1 cellular context compared by ENCODE assay signal in the genomic region with DNA sequence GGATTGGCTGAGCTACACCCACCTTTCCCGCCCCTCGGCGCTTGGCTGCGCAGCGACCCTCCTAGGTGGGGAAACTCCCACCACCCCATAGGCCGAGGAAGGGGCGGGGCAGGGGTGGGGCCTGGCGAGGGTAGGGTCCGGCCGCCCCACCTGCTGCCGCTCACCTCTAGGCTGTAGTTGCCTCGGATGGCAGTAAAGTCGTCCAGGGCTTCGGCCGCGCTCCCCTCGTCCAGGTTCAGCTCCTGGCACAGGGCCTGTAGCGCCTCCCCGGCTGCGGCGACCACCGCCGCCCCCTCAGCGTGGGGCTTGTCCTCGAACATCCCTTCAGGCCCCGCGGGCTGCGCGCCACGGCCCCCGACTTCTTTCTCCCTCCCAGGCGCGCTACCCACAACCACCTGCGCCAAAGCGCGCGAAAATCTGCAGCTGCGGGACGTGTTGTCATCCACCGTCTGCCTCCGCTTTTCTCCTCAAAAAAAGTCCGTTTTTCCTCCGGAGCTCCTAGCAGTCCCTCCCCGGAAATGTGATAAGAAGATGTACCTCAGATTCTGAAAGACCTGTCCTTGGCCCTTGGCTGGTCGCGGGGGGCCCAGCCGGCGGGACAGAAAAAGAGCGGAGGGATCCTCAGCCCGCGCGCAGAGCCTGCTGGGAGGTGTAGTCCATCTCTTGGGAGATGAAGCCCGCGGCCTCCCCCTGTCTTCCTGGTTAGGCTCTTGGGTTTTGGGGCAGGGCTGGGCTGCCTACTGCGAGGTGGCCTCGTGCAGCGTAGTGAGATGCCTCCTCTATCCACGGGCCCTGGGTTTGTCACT.
A peak's percentile ranks its signal among the peaks of the same experiment; 100 is the strongest.
TF ChIP-seq lines count a peak whose summit lies in the region.

A gene with protein sequence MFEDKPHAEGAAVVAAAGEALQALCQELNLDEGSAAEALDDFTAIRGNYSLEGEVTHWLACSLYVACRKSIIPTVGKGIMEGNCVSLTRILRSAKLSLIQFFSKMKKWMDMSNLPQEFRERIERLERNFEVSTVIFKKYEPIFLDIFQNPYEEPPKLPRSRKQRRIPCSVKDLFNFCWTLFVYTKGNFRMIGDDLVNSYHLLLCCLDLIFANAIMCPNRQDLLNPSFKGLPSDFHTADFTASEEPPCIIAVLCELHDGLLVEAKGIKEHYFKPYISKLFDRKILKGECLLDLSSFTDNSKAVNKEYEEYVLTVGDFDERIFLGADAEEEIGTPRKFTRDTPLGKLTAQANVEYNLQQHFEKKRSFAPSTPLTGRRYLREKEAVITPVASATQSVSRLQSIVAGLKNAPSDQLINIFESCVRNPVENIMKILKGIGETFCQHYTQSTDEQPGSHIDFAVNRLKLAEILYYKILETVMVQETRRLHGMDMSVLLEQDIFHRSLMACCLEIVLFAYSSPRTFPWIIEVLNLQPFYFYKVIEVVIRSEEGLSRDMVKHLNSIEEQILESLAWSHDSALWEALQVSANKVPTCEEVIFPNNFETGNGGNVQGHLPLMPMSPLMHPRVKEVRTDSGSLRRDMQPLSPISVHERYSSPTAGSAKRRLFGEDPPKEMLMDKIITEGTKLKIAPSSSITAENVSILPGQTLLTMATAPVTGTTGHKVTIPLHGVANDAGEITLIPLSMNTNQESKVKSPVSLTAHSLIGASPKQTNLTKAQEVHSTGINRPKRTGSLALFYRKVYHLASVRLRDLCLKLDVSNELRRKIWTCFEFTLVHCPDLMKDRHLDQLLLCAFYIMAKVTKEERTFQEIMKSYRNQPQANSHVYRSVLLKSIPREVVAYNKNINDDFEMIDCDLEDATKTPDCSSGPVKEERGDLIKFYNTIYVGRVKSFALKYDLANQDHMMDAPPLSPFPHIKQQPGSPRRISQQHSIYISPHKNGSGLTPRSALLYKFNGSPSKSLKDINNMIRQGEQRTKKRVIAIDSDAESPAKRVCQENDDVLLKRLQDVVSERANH (minus strand): TSS at position 389 of the 806 bp plus-strand sequence. CDS start 69 bp downstream, at position 320.

TF ChIP-seq in HepG2, 621 proteins besides CTCF, POLR2A, EP300 and RAD21 (continued from another document and continues in another):
- TF ChIP-seq ZHX1 (CRISPR knock-in tag; IDR thresholded peaks at IDR 0.05; ENCODE audit: low read depth) (peak; percentile 75; the same call in 1 of the 2 replicates), KMT2B (CRISPR knock-in tag; IDR thresholded peaks at IDR 0.05) (peak; percentile 98), ATF5 (CRISPR knock-in tag; IDR thresholded peaks at IDR 0.05; ENCODE audit: low read depth) (peak; percentile 99), ZNF552 (CRISPR knock-in tag; IDR thresholded peaks at IDR 0.05; ENCODE audit: borderline replicate concordance) (peak; percentile 96), SYNCRIP (IDR thresholded peaks at IDR 0.05; ENCODE audit: insufficient read depth, low read depth, low read length) (no peak), EED (CRISPR knock-in tag; IDR thresholded peaks at IDR 0.05) (peak; percentile 94), PHB2 (IDR thresholded peaks at IDR 0.05; ENCODE audit: partially characterized antibody) (no peak), SATB2 (CRISPR knock-in tag; IDR thresholded peaks at IDR 0.05) (peak; percentile 94), PAX8 (CRISPR knock-in tag; IDR thresholded peaks at IDR 0.05; ENCODE audit: borderline replicate concordance) (peak; percentile 97; the same call in 1 of the 2 replicates), MYC (CRISPR knock-in tag; IDR thresholded peaks at IDR 0.05; ENCODE audit: borderline replicate concordance) (peak; percentile 95), HOXA9 (CRISPR knock-in tag; IDR thresholded peaks at IDR 0.05; ENCODE audit: borderline replicate concordance) (peak; percentile 98), ELF1 (CRISPR knock-in tag; IDR thresholded peaks at IDR 0.05) (peak; percentile 93), ZKSCAN1 (IDR thresholded peaks at IDR 0.05; ENCODE audit: low read length) (0 out of 2 replicates have a peak, but pooled peaks have one; percentile 6), ZNF800 (CRISPR knock-in tag; IDR thresholded peaks at IDR 0.05) (peak; percentile 93; the same call in 1 of the 2 replicates), KDM5B (CRISPR knock-in tag; IDR thresholded peaks at IDR 0.05; ENCODE audit: borderline replicate concordance) (peak; percentile 100), TEAD2 (CRISPR knock-in tag; IDR thresholded peaks at IDR 0.05) (0 out of 2 replicates have a peak, but pooled peaks have one; percentile 45), KLF6 (CRISPR knock-in tag; IDR thresholded peaks at IDR 0.05) (peak; percentile 97), ZNF274 (CRISPR knock-in tag; IDR thresholded peaks at IDR 0.05) (peak; percentile 98), TBP (CRISPR knock-in tag; IDR thresholded peaks at IDR 0.05) (peak; percentile 69), NFYC (CRISPR knock-in tag; IDR thresholded peaks at IDR 0.05) (peak; percentile 64), RBFOX2 (IDR thresholded peaks at IDR 0.05; ENCODE audit: low read depth, low read length) (peak; percentile 98), ZNF549 (CRISPR knock-in tag; IDR thresholded peaks at IDR 0.05) (no peak), SNAPC2 (CRISPR knock-in tag; IDR thresholded peaks at IDR 0.05) (peak; percentile 91; the same call in 1 of the 2 replicates), ARNT (IDR thresholded peaks at IDR 0.05) (no peak), ZEB1 (IDR thresholded peaks at IDR 0.05; ENCODE audit: insufficient replicate concordance, low read depth) (peak; percentile 63), MEIS1 (CRISPR knock-in tag; IDR thresholded peaks at IDR 0.05; ENCODE audit: borderline replicate concordance) (peak; percentile 98), TAF15 (IDR thresholded peaks at IDR 0.05; ENCODE audit: low read depth, low read length, poor library complexity, severe bottlenecking) (no peak), ZNF747 (CRISPR knock-in tag; IDR thresholded peaks at IDR 0.05; ENCODE audit: borderline replicate concordance) (peak; percentile 100), PHF5A (CRISPR knock-in tag; IDR thresholded peaks at IDR 0.05; ENCODE audit: low read depth, unreplicated experiment) (peak; percentile 33), ATF4 (CRISPR knock-in tag; IDR thresholded peaks at IDR 0.05) (peak; percentile 30 to 88; a peak in 3 of 4 replicates), PREB (CRISPR knock-in tag; IDR thresholded peaks at IDR 0.05) (peak; percentile 80; the same call in 1 of the 2 replicates), NRL (CRISPR knock-in tag; IDR thresholded peaks at IDR 0.05; ENCODE audit: borderline replicate concordance) (peak; percentile 98; the same call in 1 of the 2 replicates)
- TF ChIP-seq, protein P1, sequence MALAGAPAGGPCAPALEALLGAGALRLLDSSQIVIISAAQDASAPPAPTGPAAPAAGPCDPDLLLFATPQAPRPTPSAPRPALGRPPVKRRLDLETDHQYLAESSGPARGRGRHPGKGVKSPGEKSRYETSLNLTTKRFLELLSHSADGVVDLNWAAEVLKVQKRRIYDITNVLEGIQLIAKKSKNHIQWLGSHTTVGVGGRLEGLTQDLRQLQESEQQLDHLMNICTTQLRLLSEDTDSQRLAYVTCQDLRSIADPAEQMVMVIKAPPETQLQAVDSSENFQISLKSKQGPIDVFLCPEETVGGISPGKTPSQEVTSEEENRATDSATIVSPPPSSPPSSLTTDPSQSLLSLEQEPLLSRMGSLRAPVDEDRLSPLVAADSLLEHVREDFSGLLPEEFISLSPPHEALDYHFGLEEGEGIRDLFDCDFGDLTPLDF (CRISPR knock-in tag; IDR thresholded peaks at IDR 0.05) = peak; percentile 100
- TF ChIP-seq, protein P2, sequence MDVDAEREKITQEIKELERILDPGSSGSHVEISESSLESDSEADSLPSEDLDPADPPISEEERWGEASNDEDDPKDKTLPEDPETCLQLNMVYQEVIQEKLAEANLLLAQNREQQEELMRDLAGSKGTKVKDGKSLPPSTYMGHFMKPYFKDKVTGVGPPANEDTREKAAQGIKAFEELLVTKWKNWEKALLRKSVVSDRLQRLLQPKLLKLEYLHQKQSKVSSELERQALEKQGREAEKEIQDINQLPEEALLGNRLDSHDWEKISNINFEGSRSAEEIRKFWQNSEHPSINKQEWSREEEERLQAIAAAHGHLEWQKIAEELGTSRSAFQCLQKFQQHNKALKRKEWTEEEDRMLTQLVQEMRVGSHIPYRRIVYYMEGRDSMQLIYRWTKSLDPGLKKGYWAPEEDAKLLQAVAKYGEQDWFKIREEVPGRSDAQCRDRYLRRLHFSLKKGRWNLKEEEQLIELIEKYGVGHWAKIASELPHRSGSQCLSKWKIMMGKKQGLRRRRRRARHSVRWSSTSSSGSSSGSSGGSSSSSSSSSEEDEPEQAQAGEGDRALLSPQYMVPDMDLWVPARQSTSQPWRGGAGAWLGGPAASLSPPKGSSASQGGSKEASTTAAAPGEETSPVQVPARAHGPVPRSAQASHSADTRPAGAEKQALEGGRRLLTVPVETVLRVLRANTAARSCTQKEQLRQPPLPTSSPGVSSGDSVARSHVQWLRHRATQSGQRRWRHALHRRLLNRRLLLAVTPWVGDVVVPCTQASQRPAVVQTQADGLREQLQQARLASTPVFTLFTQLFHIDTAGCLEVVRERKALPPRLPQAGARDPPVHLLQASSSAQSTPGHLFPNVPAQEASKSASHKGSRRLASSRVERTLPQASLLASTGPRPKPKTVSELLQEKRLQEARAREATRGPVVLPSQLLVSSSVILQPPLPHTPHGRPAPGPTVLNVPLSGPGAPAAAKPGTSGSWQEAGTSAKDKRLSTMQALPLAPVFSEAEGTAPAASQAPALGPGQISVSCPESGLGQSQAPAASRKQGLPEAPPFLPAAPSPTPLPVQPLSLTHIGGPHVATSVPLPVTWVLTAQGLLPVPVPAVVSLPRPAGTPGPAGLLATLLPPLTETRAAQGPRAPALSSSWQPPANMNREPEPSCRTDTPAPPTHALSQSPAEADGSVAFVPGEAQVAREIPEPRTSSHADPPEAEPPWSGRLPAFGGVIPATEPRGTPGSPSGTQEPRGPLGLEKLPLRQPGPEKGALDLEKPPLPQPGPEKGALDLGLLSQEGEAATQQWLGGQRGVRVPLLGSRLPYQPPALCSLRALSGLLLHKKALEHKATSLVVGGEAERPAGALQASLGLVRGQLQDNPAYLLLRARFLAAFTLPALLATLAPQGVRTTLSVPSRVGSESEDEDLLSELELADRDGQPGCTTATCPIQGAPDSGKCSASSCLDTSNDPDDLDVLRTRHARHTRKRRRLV (CRISPR knock-in tag; IDR thresholded peaks at IDR 0.05) = peak; percentile 99
- TF ChIP-seq, protein P3, sequence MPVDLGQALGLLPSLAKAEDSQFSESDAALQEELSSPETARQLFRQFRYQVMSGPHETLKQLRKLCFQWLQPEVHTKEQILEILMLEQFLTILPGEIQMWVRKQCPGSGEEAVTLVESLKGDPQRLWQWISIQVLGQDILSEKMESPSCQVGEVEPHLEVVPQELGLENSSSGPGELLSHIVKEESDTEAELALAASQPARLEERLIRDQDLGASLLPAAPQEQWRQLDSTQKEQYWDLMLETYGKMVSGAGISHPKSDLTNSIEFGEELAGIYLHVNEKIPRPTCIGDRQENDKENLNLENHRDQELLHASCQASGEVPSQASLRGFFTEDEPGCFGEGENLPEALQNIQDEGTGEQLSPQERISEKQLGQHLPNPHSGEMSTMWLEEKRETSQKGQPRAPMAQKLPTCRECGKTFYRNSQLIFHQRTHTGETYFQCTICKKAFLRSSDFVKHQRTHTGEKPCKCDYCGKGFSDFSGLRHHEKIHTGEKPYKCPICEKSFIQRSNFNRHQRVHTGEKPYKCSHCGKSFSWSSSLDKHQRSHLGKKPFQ (CRISPR knock-in tag; IDR thresholded peaks at IDR 0.05; ENCODE audit: insufficient replicate concordance) = peak; percentile 96
